Comparison of ENCODE assay signal across 8 cellular contexts in the genomic region with DNA sequence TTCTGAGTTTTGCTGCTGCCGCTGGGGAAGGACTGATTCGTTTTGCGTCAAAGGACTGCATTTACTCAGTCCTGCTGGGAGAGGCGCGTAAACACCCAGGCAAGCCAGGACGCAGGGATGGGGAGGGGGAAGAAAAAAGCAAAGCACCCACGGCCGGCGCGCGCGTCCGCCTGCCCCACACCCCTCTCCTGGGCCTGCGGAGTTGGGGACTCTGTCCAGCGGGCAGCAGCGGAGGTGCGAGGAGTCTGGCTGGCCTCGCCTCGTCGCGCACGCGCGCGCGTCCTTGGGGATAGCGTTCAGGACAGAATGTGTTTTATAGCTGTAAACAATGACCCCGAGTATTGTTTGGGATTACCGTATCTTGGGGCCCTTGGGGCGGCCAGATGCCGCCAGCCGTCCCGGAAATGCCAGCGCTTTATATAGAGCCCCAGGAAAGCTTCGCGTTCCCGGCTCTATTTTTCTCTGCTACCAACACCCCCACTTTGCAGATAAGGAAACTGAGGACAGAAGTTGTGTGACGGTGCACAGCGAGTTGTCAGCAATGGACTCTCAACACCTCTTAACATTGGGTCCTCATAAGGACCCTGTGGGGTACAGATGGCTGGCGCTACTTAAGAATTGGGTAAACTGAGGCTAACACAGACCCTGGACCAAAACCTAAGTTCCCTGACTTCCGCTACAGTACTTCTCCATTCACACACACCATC.
DNase-seq lines count a peak whose midpoint lies in the region; ATAC-seq lines count a peak whose summit lies in the region.

No MANE protein-coding gene starts in this region.

- peaks cover 8% of the 10 kb centered on the region for H3K36me3 Mint-ChIP-seq in activated T-cell treated with anti-CD3 and anti-CD28 coated beads, Interleukin-2, amount 50 U/mL, for 24 hours (ENCODE audit: low read depth)

- no peak for DNase-seq in activated T-cell treated with anti-CD3 and anti-CD28 coated beads, Interleukin-2, amount 50 U/mL, for 24 hours
- DNase-seq in activated T-cell treated with anti-CD3 and anti-CD28 coated beads, Interleukin-2, amount 50 U/mL, for 48 hours: no peak
- DNase-seq in NCI-H2227 (lab: John Stamatoyannopoulos, UW; ENCODE audit: unreplicated experiment) (peak; percentile 81), brain pericyte (ENCODE audit: low read depth, low spot score) (peak; percentile 80), iPS-NIHi11 (ENCODE audit: low spot score) (peak; percentile 59), skeletal muscle cell (ENCODE audit: low read depth) (no peak)
- DNase-seq in central memory CD4-positive, alpha-beta T cell: no peak

- H3K27me3 Mint-ChIP-seq in activated T-cell treated with anti-CD3 and anti-CD28 coated beads, Interleukin-2, amount 50 U/mL, for 24 hours: no peaks in the 10 kb centered on the region

- peak overlapping the region; percentile 96 for H3K27ac Mint-ChIP-seq in activated T-cell treated with anti-CD3 and anti-CD28 coated beads, Interleukin-2, amount 50 U/mL, for 24 hours

- peaks cover 37% of the 10 kb centered on the region for H3K4me1 Mint-ChIP-seq in activated T-cell treated with anti-CD3 and anti-CD28 coated beads, Interleukin-2, amount 50 U/mL, for 24 hours (ENCODE audit: low read depth)

- H3K4me3 ChIP-seq in skeletal muscle cell (ENCODE audit: low read depth, low read length): peak overlapping the region; percentile 67

- H3K4me3 Mint-ChIP-seq in activated T-cell treated with anti-CD3 and anti-CD28 coated beads, Interleukin-2, amount 50 U/mL, for 24 hours: peak overlapping the region; percentile 86

- no peak for ATAC-seq in HG03108 (IDR thresholded peaks at IDR 0.05; ENCODE audit: unreplicated experiment)

- H3K9me3 Mint-ChIP-seq in activated T-cell treated with anti-CD3 and anti-CD28 coated beads, Interleukin-2, amount 50 U/mL, for 24 hours: no peaks in the 10 kb centered on the region

Comparison
In these comparisons a context has a peak if more than half of its experiments do, and no peak if none do; other contexts are left out.
1. DNase-seq: peak in NCI-H2227 (single experiment), brain pericyte (single experiment) and iPS-NIHi11 (single experiment); none in activated T-cell treated with anti-CD3 and anti-CD28 coated beads, Interleukin-2, amount 50 U/mL, for 24 hours (single experiment), activated T-cell treated with anti-CD3 and anti-CD28 coated beads, Interleukin-2, amount 50 U/mL, for 48 hours (0 of 2), skeletal muscle cell (single experiment) and central memory CD4-positive, alpha-beta T cell (single experiment).